ENCODE assay signal across 1 cellular context in genomic region chr1:206612129-206612876, GRCh38.
TF ChIP-seq lines count a peak whose summit lies in the region.

TSS of gene EIF2D (minus strand) at chr1:206612465. CDS start at chr1:206612342, 123 bp downstream.

TF ChIP-seq in HepG2, 621 proteins besides CTCF, POLR2A, EP300 and RAD21 (continued from another document and continues in another):
- TF ChIP-seq ZNF318 (CRISPR knock-in tag; IDR thresholded peaks at IDR 0.05), result peak; percentile 69
- no peak for TF ChIP-seq SETDB1 (CRISPR knock-in tag; IDR thresholded peaks at IDR 0.05; ENCODE audit: borderline replicate concordance)
- TF ChIP-seq ISL2 (CRISPR knock-in tag; IDR thresholded peaks at IDR 0.05), result peak; percentile 95
- no peak for TF ChIP-seq ZNF577 (CRISPR knock-in tag; IDR thresholded peaks at IDR 0.05; ENCODE audit: borderline replicate concordance, low read depth)
- TF ChIP-seq DNMT1 (CRISPR knock-in tag; IDR thresholded peaks at IDR 0.05), result no peak; the same call in none of the 2 replicates
- TF ChIP-seq JARID2 (CRISPR knock-in tag; IDR thresholded peaks at IDR 0.05; ENCODE audit: insufficient replicate concordance), result peak; percentile 56
- TF ChIP-seq ATF7 (IDR thresholded peaks at IDR 0.05), result no peak
- TF ChIP-seq ATF7 (CRISPR knock-in tag; IDR thresholded peaks at IDR 0.05), result no peak
- TF ChIP-seq ZNF788 (CRISPR knock-in tag; IDR thresholded peaks at IDR 0.05; ENCODE audit: borderline replicate concordance), result peak; percentile 100
- peak; percentile 97 for TF ChIP-seq ZNF350 (CRISPR knock-in tag; IDR thresholded peaks at IDR 0.05; ENCODE audit: borderline replicate concordance, low read depth)
- peak; percentile 73; the same call in 1 of the 2 replicates for TF ChIP-seq ZSCAN5A (CRISPR knock-in tag; IDR thresholded peaks at IDR 0.05; ENCODE audit: borderline replicate concordance)
- TF ChIP-seq ZNF780A (CRISPR knock-in tag; IDR thresholded peaks at IDR 0.05), result no peak; the same call in 1 of the 2 replicates
- TF ChIP-seq KLF12 (CRISPR knock-in tag; IDR thresholded peaks at IDR 0.05; ENCODE audit: borderline replicate concordance), result peak; percentile 93
- TF ChIP-seq RFXANK (CRISPR knock-in tag; IDR thresholded peaks at IDR 0.05), result no peak
- TF ChIP-seq ZNF333 (CRISPR knock-in tag; IDR thresholded peaks at IDR 0.05; ENCODE audit: borderline replicate concordance), result peak; percentile 24; the same call in 1 of the 2 replicates
- TF ChIP-seq ZSCAN30 (CRISPR knock-in tag; IDR thresholded peaks at IDR 0.05), result peak; percentile 79; the same call in 1 of the 2 replicates
- peak; percentile 90; the same call in 1 of the 2 replicates for TF ChIP-seq ATF2 (CRISPR knock-in tag; IDR thresholded peaks at IDR 0.05)
- TF ChIP-seq TP53 (CRISPR knock-in tag; conservative IDR thresholded peaks at IDR 0.05), result peak; percentile 91; the same call in 1 of the 2 replicates
- TF ChIP-seq PAX8 (CRISPR knock-in tag; IDR thresholded peaks at IDR 0.05; ENCODE audit: borderline replicate concordance), result no peak
- TF ChIP-seq RARG (CRISPR knock-in tag; IDR thresholded peaks at IDR 0.05; ENCODE audit: low read depth), result peak; percentile 72; the same call in 1 of the 2 replicates
- 0 out of 2 replicates have a peak, but pooled peaks have one; percentile 56 for TF ChIP-seq ZFAT (CRISPR knock-in tag; conservative IDR thresholded peaks at IDR 0.05)
- TF ChIP-seq HINFP (CRISPR knock-in tag; IDR thresholded peaks at IDR 0.05; ENCODE audit: low read depth), result peak; percentile 81
- 0 out of 2 replicates have a peak, but pooled peaks have one; percentile 55 for TF ChIP-seq JUNB (CRISPR knock-in tag; IDR thresholded peaks at IDR 0.05; ENCODE audit: borderline replicate concordance)
- 0 out of 2 replicates have a peak, but pooled peaks have one; percentile 48 for TF ChIP-seq PCBP1 (IDR thresholded peaks at IDR 0.05; ENCODE audit: borderline replicate concordance, low read depth, low read length)
- no peak for TF ChIP-seq FOXP1 (IDR thresholded peaks at IDR 0.05)
- TF ChIP-seq FOXP1 (CRISPR knock-in tag; IDR thresholded peaks at IDR 0.05), result peak; percentile 42; the same call in 1 of the 2 replicates
- no peak for TF ChIP-seq ZBTB1 (CRISPR knock-in tag; IDR thresholded peaks at IDR 0.05; ENCODE audit: borderline replicate concordance)
- TF ChIP-seq ESRRA (CRISPR knock-in tag; IDR thresholded peaks at IDR 0.05; ENCODE audit: low read depth), result peak; percentile 87
- peak; percentile 97 for TF ChIP-seq THAP9 (CRISPR knock-in tag; IDR thresholded peaks at IDR 0.05; ENCODE audit: borderline replicate concordance)
- peak; percentile 88 for TF ChIP-seq SATB2 (CRISPR knock-in tag; IDR thresholded peaks at IDR 0.05)
- peak; percentile 85; the same call in 1 of the 2 replicates for TF ChIP-seq ZBTB26 (CRISPR knock-in tag; IDR thresholded peaks at IDR 0.05; ENCODE audit: borderline replicate concordance)
- no peak for TF ChIP-seq ZNF597 (CRISPR knock-in tag; IDR thresholded peaks at IDR 0.05)
- no peak; the same call in 1 of the 2 replicates for TF ChIP-seq HOXD1 (CRISPR knock-in tag; IDR thresholded peaks at IDR 0.05)
- no peak for TF ChIP-seq MAFF (IDR thresholded peaks at IDR 0.05; ENCODE audit: low read depth, low read length)
- TF ChIP-seq MAFG (CRISPR knock-in tag; IDR thresholded peaks at IDR 0.05), result no peak
- TF ChIP-seq TRAFD1 (CRISPR knock-in tag; IDR thresholded peaks at IDR 0.05; ENCODE audit: borderline replicate concordance), result no peak
- TF ChIP-seq FOXC1 (CRISPR knock-in tag; IDR thresholded peaks at IDR 0.05; ENCODE audit: borderline replicate concordance), result 0 out of 2 replicates have a peak, but pooled peaks have one; percentile 81
